Comparison of ENCODE assay signal across 1 cellular context in the genomic region with DNA sequence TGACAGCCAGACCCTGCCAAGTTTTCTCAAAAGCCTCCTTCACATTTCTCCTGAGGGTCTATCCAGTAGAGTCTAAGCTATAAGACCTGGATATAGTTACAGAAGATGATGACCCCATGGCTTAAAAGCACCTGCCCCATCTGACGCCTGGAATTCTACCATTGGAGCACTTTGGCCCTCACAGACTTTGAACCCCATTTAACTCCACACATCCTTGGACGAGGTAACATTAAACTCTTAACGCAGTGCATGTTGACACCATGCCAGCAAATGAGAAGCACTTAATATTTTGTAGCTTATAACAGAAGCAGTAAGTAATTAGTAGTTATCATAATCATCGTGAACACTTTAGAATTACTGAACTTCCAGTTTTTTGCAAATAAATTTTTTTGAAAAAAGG.
TF ChIP-seq lines count a peak whose summit lies in the region.

No MANE protein-coding gene starts in this region.

TF ChIP-seq in SK-N-SH treated with all-trans-retinoic acid at 6 μM for 48 hours, 23 proteins besides CTCF, POLR2A, EP300 and RAD21 (continued from another document):
- TF ChIP-seq, protein P1, sequence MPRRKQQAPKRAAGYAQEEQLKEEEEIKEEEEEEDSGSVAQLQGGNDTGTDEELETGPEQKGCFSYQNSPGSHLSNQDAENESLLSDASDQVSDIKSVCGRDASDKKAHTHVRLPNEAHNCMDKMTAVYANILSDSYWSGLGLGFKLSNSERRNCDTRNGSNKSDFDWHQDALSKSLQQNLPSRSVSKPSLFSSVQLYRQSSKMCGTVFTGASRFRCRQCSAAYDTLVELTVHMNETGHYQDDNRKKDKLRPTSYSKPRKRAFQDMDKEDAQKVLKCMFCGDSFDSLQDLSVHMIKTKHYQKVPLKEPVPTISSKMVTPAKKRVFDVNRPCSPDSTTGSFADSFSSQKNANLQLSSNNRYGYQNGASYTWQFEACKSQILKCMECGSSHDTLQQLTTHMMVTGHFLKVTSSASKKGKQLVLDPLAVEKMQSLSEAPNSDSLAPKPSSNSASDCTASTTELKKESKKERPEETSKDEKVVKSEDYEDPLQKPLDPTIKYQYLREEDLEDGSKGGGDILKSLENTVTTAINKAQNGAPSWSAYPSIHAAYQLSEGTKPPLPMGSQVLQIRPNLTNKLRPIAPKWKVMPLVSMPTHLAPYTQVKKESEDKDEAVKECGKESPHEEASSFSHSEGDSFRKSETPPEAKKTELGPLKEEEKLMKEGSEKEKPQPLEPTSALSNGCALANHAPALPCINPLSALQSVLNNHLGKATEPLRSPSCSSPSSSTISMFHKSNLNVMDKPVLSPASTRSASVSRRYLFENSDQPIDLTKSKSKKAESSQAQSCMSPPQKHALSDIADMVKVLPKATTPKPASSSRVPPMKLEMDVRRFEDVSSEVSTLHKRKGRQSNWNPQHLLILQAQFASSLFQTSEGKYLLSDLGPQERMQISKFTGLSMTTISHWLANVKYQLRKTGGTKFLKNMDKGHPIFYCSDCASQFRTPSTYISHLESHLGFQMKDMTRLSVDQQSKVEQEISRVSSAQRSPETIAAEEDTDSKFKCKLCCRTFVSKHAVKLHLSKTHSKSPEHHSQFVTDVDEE (CRISPR knock-in tag; IDR thresholded peaks at IDR 0.05) = no peak
- no peak for TF ChIP-seq BACH2 (CRISPR knock-in tag; IDR thresholded peaks at IDR 0.05; ENCODE audit: borderline replicate concordance)
